In the genomic region with DNA sequence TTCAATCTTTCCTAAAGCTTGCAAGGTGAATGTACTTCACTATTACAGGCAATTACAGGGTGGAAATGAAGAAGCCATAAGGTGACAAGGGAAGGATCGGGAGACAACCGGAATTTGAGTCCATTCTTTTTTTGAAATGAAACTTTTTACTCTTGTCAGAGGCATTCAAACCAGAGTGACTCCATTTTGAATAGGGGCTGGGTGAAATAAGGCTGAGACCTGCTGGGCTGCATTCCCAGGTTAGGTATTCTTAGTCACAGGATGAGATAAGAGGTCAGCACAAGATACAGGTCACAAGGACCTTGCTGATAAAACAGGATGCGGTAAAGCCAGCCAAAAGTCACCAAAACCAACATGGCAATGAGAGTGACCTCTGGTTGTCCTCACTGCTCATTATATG, we compare ENCODE assay signal across 1 cellular context.
TF ChIP-seq lines count a peak whose summit lies in the region.

No MANE protein-coding gene starts in this region.

TF ChIP-seq in K562, 482 proteins besides CTCF, POLR2A, EP300 and RAD21 (continued from another document and continues in another):
- TF ChIP-seq, protein P1, sequence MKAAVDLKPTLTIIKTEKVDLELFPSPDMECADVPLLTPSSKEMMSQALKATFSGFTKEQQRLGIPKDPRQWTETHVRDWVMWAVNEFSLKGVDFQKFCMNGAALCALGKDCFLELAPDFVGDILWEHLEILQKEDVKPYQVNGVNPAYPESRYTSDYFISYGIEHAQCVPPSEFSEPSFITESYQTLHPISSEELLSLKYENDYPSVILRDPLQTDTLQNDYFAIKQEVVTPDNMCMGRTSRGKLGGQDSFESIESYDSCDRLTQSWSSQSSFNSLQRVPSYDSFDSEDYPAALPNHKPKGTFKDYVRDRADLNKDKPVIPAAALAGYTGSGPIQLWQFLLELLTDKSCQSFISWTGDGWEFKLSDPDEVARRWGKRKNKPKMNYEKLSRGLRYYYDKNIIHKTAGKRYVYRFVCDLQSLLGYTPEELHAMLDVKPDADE (conservative IDR thresholded peaks at IDR 0.05; ENCODE audit: control insufficient read depth, low read depth, low read length): no peak
- no peak for TF ChIP-seq ZNF174 (CRISPR knock-in tag; IDR thresholded peaks at IDR 0.05)
- no peak for TF ChIP-seq ZNF12 (CRISPR knock-in tag; IDR thresholded peaks at IDR 0.05)
- no peak for TF ChIP-seq RBM25 (IDR thresholded peaks at IDR 0.05; ENCODE audit: low read depth, low read length, severe bottlenecking)
- peak; percentile 73 for TF ChIP-seq STAT5B (CRISPR knock-in tag; IDR thresholded peaks at IDR 0.05)
- 0 out of 2 replicates have a peak, but pooled peaks have one; percentile 49 for TF ChIP-seq DIDO1 (tag; IDR thresholded peaks at IDR 0.05; ENCODE audit: low read depth)
- TF ChIP-seq NCOR1 (IDR thresholded peaks at IDR 0.05): peak; percentile 31; the same call in 1 of the 2 replicates
- TF ChIP-seq ETV1 (tag; conservative IDR thresholded peaks at IDR 0.05; ENCODE audit: low read depth): peak; percentile 40; the same call in 1 of the 2 replicates
- no peak for TF ChIP-seq RBM17 (IDR thresholded peaks at IDR 0.05; ENCODE audit: borderline replicate concordance, low read depth, low read length)
- TF ChIP-seq ZNF146 (CRISPR knock-in tag; IDR thresholded peaks at IDR 0.05; ENCODE audit: unreplicated experiment): no peak
- TF ChIP-seq HMGN3 (IDR thresholded peaks at IDR 0.05; ENCODE audit: borderline replicate concordance, extremely low read depth, insufficient read length, low read depth, low read length): no peak
- peak; percentile 73; the same call in 1 of the 2 replicates for TF ChIP-seq ZNF785 (CRISPR knock-in tag; IDR thresholded peaks at IDR 0.05)
- peak; percentile 86; the same call in 1 of the 2 replicates for TF ChIP-seq ZNF584 (CRISPR knock-in tag; IDR thresholded peaks at IDR 0.05; ENCODE audit: low read depth)
- no peak for TF ChIP-seq ZNF3 (CRISPR knock-in tag; IDR thresholded peaks at IDR 0.05)
- TF ChIP-seq ZBTB7A (IDR thresholded peaks at IDR 0.05; ENCODE audit: borderline replicate concordance, control insufficient read depth, low read depth, low read length): no peak
- TF ChIP-seq FOSL1 (tag; conservative IDR thresholded peaks at IDR 0.05): peak; percentile 60
- no peak for TF ChIP-seq POLR3A (IDR thresholded peaks at IDR 0.05; ENCODE audit: borderline replicate concordance, extremely low read depth, insufficient read depth, insufficient read length)
- peak; percentile 89; the same call in 1 of the 2 replicates for TF ChIP-seq MECOM (CRISPR knock-in tag; IDR thresholded peaks at IDR 0.05)
- TF ChIP-seq, protein P2, sequence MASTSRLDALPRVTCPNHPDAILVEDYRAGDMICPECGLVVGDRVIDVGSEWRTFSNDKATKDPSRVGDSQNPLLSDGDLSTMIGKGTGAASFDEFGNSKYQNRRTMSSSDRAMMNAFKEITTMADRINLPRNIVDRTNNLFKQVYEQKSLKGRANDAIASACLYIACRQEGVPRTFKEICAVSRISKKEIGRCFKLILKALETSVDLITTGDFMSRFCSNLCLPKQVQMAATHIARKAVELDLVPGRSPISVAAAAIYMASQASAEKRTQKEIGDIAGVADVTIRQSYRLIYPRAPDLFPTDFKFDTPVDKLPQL (IDR thresholded peaks at IDR 0.05; ENCODE audit: extremely low read depth, insufficient read length): no peak
- no peak for TF ChIP-seq RFX1 (IDR thresholded peaks at IDR 0.05)
- TF ChIP-seq HDAC3 (IDR thresholded peaks at IDR 0.05; ENCODE audit: borderline replicate concordance, partially characterized antibody): no peak
- TF ChIP-seq, protein P3, sequence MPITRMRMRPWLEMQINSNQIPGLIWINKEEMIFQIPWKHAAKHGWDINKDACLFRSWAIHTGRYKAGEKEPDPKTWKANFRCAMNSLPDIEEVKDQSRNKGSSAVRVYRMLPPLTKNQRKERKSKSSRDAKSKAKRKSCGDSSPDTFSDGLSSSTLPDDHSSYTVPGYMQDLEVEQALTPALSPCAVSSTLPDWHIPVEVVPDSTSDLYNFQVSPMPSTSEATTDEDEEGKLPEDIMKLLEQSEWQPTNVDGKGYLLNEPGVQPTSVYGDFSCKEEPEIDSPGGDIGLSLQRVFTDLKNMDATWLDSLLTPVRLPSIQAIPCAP (CRISPR knock-in tag; IDR thresholded peaks at IDR 0.05; ENCODE audit: borderline replicate concordance): no peak
- no peak for TF ChIP-seq TAF7 (tag; IDR thresholded peaks at IDR 0.05)
- no peak for TF ChIP-seq NR2F6 (CRISPR knock-in tag; IDR thresholded peaks at IDR 0.05)
- no peak for TF ChIP-seq ZC3H4 (CRISPR knock-in tag; IDR thresholded peaks at IDR 0.05; ENCODE audit: borderline replicate concordance)
- TF ChIP-seq ASH1L (IDR thresholded peaks at IDR 0.05; ENCODE audit: borderline replicate concordance, low read depth, partially characterized antibody): no peak
- no peak for TF ChIP-seq CBFB (CRISPR knock-in tag; IDR thresholded peaks at IDR 0.05)
- TF ChIP-seq NUFIP1 (IDR thresholded peaks at IDR 0.05; ENCODE audit: partially characterized antibody): no peak
- TF ChIP-seq, protein P4, sequence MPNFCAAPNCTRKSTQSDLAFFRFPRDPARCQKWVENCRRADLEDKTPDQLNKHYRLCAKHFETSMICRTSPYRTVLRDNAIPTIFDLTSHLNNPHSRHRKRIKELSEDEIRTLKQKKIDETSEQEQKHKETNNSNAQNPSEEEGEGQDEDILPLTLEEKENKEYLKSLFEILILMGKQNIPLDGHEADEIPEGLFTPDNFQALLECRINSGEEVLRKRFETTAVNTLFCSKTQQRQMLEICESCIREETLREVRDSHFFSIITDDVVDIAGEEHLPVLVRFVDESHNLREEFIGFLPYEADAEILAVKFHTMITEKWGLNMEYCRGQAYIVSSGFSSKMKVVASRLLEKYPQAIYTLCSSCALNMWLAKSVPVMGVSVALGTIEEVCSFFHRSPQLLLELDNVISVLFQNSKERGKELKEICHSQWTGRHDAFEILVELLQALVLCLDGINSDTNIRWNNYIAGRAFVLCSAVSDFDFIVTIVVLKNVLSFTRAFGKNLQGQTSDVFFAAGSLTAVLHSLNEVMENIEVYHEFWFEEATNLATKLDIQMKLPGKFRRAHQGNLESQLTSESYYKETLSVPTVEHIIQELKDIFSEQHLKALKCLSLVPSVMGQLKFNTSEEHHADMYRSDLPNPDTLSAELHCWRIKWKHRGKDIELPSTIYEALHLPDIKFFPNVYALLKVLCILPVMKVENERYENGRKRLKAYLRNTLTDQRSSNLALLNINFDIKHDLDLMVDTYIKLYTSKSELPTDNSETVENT (CRISPR knock-in tag; IDR thresholded peaks at IDR 0.05): no peak
- TF ChIP-seq COPS2 (conservative IDR thresholded peaks at IDR 0.05): no peak
- peak; percentile 72 for TF ChIP-seq ILK (tag; IDR thresholded peaks at IDR 0.05; ENCODE audit: borderline replicate concordance, low read depth)
- no peak for TF ChIP-seq RBM14 (IDR thresholded peaks at IDR 0.05; ENCODE audit: borderline replicate concordance, insufficient read depth, low read depth, low read length)
- peak; percentile 37; the same call in 1 of the 2 replicates for TF ChIP-seq CBFA2T2 (conservative IDR thresholded peaks at IDR 0.05)
- TF ChIP-seq BACH1 (tag; IDR thresholded peaks at IDR 0.05): peak; percentile 83
- no peak for TF ChIP-seq FOXJ3 (CRISPR knock-in tag; IDR thresholded peaks at IDR 0.05)
- TF ChIP-seq TAF9B (IDR thresholded peaks at IDR 0.05; ENCODE audit: partially characterized antibody): no peak
- TF ChIP-seq IFI16 (CRISPR knock-in tag; IDR thresholded peaks at IDR 0.05): peak; percentile 68; the same call in 1 of the 2 replicates
- TF ChIP-seq ZNF347 (CRISPR knock-in tag; IDR thresholded peaks at IDR 0.05; ENCODE audit: low read depth): no peak
- TF ChIP-seq NRF1 (conservative IDR thresholded peaks at IDR 0.05 in 1 of 2, IDR thresholded peaks at IDR 0.05 in 1 of 2): no peak
- TF ChIP-seq, protein P5, sequence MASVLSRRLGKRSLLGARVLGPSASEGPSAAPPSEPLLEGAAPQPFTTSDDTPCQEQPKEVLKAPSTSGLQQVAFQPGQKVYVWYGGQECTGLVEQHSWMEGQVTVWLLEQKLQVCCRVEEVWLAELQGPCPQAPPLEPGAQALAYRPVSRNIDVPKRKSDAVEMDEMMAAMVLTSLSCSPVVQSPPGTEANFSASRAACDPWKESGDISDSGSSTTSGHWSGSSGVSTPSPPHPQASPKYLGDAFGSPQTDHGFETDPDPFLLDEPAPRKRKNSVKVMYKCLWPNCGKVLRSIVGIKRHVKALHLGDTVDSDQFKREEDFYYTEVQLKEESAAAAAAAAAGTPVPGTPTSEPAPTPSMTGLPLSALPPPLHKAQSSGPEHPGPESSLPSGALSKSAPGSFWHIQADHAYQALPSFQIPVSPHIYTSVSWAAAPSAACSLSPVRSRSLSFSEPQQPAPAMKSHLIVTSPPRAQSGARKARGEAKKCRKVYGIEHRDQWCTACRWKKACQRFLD (CRISPR knock-in tag; IDR thresholded peaks at IDR 0.05): peak; percentile 97
- TF ChIP-seq, protein P6, sequence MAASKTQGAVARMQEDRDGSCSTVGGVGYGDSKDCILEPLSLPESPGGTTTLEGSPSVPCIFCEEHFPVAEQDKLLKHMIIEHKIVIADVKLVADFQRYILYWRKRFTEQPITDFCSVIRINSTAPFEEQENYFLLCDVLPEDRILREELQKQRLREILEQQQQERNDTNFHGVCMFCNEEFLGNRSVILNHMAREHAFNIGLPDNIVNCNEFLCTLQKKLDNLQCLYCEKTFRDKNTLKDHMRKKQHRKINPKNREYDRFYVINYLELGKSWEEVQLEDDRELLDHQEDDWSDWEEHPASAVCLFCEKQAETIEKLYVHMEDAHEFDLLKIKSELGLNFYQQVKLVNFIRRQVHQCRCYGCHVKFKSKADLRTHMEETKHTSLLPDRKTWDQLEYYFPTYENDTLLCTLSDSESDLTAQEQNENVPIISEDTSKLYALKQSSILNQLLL (CRISPR knock-in tag; IDR thresholded peaks at IDR 0.05; ENCODE audit: borderline replicate concordance): no peak
- TF ChIP-seq, protein P7, sequence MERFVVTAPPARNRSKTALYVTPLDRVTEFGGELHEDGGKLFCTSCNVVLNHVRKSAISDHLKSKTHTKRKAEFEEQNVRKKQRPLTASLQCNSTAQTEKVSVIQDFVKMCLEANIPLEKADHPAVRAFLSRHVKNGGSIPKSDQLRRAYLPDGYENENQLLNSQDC (CRISPR knock-in tag; IDR thresholded peaks at IDR 0.05): no peak
- TF ChIP-seq CBX3 (IDR thresholded peaks at IDR 0.05; ENCODE audit: borderline replicate concordance in 1 of 2, low read length in 2 of 2): no peak
- TF ChIP-seq TCFL5 (CRISPR knock-in tag; conservative IDR thresholded peaks at IDR 0.05): 0 out of 2 replicates have a peak, but pooled peaks have one; percentile 58
- TF ChIP-seq HNRNPH1 (optimal IDR thresholded peaks at IDR 0.05; ENCODE audit: low read depth, low read length): no peak
- TF ChIP-seq ZFX (CRISPR knock-in tag; IDR thresholded peaks at IDR 0.05): no peak
- TF ChIP-seq XRCC4 (IDR thresholded peaks at IDR 0.05; ENCODE audit: extremely low read depth, insufficient read depth, insufficient read length): no peak
- TF ChIP-seq ZNF263 (CRISPR knock-in tag; IDR thresholded peaks at IDR 0.05; ENCODE audit: borderline replicate concordance): no peak
- no peak for TF ChIP-seq KAT2B (IDR thresholded peaks at IDR 0.05; ENCODE audit: low read depth, low read length)
- no peak for TF ChIP-seq FOXA1 (IDR thresholded peaks at IDR 0.05; ENCODE audit: borderline replicate concordance)
- TF ChIP-seq LARP7 (IDR thresholded peaks at IDR 0.05): no peak
- peak; percentile 64; the same call in 1 of the 2 replicates for TF ChIP-seq ZNF766 (CRISPR knock-in tag; conservative IDR thresholded peaks at IDR 0.05)
- TF ChIP-seq ZNF79 (CRISPR knock-in tag; IDR thresholded peaks at IDR 0.05; ENCODE audit: low read depth): peak; percentile 60; the same call in 1 of the 2 replicates
- TF ChIP-seq NFYB (IDR thresholded peaks at IDR 0.05; ENCODE audit: extremely low read depth, insufficient read length): no peak
- no peak for TF ChIP-seq EWSR1 (IDR thresholded peaks at IDR 0.05; ENCODE audit: borderline replicate concordance, low read depth, partially characterized antibody)
- TF ChIP-seq ZEB2 (IDR thresholded peaks at IDR 0.05): peak; percentile 62; the same call in 1 of the 2 replicates
- TF ChIP-seq, protein P8, sequence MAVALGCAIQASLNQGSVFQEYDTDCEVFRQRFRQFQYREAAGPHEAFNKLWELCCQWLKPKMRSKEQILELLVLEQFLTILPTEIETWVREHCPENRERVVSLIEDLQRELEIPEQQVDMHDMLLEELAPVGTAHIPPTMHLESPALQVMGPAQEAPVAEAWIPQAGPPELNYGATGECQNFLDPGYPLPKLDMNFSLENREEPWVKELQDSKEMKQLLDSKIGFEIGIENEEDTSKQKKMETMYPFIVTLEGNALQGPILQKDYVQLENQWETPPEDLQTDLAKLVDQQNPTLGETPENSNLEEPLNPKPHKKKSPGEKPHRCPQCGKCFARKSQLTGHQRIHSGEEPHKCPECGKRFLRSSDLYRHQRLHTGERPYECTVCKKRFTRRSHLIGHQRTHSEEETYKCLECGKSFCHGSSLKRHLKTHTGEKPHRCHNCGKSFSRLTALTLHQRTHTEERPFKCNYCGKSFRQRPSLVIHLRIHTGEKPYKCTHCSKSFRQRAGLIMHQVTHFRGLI (CRISPR knock-in tag; IDR thresholded peaks at IDR 0.05): no peak
- TF ChIP-seq, protein P9, sequence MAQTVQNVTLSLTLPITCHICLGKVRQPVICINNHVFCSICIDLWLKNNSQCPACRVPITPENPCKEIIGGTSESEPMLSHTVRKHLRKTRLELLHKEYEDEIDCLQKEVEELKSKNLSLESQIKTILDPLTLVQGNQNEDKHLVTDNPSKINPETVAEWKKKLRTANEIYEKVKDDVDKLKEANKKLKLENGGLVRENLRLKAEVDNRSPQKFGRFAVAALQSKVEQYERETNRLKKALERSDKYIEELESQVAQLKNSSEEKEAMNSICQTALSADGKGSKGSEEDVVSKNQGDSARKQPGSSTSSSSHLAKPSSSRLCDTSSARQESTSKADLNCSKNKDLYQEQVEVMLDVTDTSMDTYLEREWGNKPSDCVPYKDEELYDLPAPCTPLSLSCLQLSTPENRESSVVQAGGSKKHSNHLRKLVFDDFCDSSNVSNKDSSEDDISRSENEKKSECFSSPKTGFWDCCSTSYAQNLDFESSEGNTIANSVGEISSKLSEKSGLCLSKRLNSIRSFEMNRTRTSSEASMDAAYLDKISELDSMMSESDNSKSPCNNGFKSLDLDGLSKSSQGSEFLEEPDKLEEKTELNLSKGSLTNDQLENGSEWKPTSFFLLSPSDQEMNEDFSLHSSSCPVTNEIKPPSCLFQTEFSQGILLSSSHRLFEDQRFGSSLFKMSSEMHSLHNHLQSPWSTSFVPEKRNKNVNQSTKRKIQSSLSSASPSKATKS (CRISPR knock-in tag; IDR thresholded peaks at IDR 0.05): no peak
- TF ChIP-seq DDX20 (tag; IDR thresholded peaks at IDR 0.05; ENCODE audit: low read depth): peak; percentile 91
- no peak for TF ChIP-seq ADNP (tag; IDR thresholded peaks at IDR 0.05)
- peak; percentile 62; the same call in 1 of the 2 replicates for TF ChIP-seq KLF13 (tag; IDR thresholded peaks at IDR 0.05; ENCODE audit: borderline replicate concordance, low read depth)
- TF ChIP-seq DPF2 (IDR thresholded peaks at IDR 0.05): peak; percentile 64
- TF ChIP-seq, protein P10, sequence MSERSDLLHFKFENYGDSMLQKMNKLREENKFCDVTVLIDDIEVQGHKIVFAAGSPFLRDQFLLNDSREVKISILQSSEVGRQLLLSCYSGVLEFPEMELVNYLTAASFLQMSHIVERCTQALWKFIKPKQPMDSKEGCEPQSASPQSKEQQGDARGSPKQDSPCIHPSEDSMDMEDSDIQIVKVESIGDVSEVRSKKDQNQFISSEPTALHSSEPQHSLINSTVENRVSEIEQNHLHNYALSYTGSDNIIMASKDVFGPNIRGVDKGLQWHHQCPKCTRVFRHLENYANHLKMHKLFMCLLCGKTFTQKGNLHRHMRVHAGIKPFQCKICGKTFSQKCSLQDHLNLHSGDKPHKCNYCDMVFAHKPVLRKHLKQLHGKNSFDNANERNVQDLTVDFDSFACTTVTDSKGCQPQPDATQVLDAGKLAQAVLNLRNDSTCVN (CRISPR knock-in tag; IDR thresholded peaks at IDR 0.05): no peak
